1 cellular context compared by ENCODE assay signal in the genomic region with DNA sequence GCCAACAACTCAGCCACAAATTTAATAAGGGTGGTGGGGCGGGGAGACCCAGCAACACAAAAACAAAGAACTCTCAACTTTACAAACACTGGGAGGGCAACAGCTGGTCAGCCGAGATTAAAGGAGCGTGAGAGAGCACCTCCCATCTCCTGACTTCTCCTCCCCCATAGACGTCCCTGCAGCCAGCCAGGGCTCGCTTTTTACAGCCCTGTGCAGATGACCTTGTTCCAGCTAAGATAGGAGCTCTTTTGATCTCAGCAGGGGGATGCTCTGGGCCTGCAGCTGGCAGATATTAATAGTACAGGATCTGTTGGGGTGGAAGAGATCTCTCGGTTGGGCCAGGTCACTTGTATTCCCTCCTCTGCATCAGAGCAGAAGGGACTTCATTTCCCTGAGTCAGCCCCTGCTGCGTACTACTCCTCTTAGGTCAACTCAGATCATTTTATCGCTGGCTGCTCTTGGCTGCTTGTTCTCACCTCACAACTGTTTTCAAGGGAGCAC.
A peak's percentile ranks its signal among the peaks of the same experiment; 100 is the strongest.
TF ChIP-seq lines count a peak whose summit lies in the region.

No MANE protein-coding gene starts in this region.

TF ChIP-seq in K562, 482 proteins besides CTCF, POLR2A, EP300 and RAD21 (continued from another document and continues in another):
- TF ChIP-seq, protein P1, sequence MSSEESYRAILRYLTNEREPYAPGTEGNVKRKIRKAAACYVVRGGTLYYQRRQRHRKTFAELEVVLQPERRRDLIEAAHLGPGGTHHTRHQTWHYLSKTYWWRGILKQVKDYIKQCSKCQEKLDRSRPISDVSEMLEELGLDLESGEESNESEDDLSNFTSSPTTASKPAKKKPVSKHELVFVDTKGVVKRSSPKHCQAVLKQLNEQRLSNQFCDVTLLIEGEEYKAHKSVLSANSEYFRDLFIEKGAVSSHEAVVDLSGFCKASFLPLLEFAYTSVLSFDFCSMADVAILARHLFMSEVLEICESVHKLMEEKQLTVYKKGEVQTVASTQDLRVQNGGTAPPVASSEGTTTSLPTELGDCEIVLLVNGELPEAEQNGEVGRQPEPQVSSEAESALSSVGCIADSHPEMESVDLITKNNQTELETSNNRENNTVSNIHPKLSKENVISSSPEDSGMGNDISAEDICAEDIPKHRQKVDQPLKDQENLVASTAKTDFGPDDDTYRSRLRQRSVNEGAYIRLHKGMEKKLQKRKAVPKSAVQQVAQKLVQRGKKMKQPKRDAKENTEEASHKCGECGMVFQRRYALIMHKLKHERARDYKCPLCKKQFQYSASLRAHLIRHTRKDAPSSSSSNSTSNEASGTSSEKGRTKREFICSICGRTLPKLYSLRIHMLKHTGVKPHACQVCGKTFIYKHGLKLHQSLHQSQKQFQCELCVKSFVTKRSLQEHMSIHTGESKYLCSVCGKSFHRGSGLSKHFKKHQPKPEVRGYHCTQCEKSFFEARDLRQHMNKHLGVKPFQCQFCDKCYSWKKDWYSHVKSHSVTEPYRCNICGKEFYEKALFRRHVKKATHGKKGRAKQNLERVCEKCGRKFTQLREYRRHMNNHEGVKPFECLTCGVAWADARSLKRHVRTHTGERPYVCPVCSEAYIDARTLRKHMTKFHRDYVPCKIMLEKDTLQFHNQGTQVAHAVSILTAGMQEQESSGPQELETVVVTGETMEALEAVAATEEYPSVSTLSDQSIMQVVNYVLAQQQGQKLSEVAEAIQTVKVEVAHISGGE (CRISPR knock-in tag; IDR thresholded peaks at IDR 0.05) = peak in 1 of 3 experiments; percentile 52; a peak in 1 of 6 replicates
- no peak; the same call in 1 of the 2 replicates for TF ChIP-seq GABPA (tag; conservative IDR thresholded peaks at IDR 0.05; ENCODE audit: low read depth)
- no peak for TF ChIP-seq CCAR2 (IDR thresholded peaks at IDR 0.05; ENCODE audit: low read depth, low read length)
- no peak for TF ChIP-seq ILF3 (IDR thresholded peaks at IDR 0.05; ENCODE audit: borderline replicate concordance)
- TF ChIP-seq CEBPG (CRISPR knock-in tag; IDR thresholded peaks at IDR 0.05) = no peak
- TF ChIP-seq CEBPG (tag; conservative IDR thresholded peaks at IDR 0.05 in 1 of 2, IDR thresholded peaks at IDR 0.05 in 1 of 2) = no peak
- TF ChIP-seq, protein P2, sequence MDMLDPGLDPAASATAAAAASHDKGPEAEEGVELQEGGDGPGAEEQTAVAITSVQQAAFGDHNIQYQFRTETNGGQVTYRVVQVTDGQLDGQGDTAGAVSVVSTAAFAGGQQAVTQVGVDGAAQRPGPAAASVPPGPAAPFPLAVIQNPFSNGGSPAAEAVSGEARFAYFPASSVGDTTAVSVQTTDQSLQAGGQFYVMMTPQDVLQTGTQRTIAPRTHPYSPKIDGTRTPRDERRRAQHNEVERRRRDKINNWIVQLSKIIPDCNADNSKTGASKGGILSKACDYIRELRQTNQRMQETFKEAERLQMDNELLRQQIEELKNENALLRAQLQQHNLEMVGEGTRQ (CRISPR knock-in tag; IDR thresholded peaks at IDR 0.05) = no peak
- peak; percentile 90 to 93 for TF ChIP-seq TRIM24 (IDR thresholded peaks at IDR 0.05)
- TF ChIP-seq CBFA2T2 (conservative IDR thresholded peaks at IDR 0.05) = peak; percentile 97
- TF ChIP-seq, protein P3, sequence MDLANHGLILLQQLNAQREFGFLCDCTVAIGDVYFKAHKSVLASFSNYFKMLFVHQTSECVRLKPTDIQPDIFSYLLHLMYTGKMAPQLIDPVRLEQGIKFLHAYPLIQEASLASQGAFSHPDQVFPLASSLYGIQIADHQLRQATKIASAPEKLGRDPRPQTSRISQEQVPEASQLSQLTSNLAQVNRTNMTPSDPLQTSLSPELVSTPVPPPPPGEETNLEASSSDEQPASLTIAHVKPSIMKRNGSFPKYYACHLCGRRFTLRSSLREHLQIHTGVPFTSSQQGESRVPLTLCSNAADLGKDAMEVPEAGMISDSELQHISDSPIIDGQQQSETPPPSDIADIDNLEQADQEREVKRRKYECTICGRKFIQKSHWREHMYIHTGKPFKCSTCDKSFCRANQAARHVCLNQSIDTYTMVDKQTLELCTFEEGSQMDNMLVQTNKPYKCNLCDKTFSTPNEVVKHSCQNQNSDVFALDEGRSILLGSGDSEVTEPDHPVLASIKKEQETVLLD (IDR thresholded peaks at IDR 0.05) = no peak
- peak; percentile 42; the same call in 1 of the 2 replicates for TF ChIP-seq KLF13 (tag; IDR thresholded peaks at IDR 0.05; ENCODE audit: borderline replicate concordance, low read depth)
- TF ChIP-seq SMC3 (conservative IDR thresholded peaks at IDR 0.05; ENCODE audit: insufficient read depth, low read depth, low read length) = no peak
- TF ChIP-seq, protein P4, sequence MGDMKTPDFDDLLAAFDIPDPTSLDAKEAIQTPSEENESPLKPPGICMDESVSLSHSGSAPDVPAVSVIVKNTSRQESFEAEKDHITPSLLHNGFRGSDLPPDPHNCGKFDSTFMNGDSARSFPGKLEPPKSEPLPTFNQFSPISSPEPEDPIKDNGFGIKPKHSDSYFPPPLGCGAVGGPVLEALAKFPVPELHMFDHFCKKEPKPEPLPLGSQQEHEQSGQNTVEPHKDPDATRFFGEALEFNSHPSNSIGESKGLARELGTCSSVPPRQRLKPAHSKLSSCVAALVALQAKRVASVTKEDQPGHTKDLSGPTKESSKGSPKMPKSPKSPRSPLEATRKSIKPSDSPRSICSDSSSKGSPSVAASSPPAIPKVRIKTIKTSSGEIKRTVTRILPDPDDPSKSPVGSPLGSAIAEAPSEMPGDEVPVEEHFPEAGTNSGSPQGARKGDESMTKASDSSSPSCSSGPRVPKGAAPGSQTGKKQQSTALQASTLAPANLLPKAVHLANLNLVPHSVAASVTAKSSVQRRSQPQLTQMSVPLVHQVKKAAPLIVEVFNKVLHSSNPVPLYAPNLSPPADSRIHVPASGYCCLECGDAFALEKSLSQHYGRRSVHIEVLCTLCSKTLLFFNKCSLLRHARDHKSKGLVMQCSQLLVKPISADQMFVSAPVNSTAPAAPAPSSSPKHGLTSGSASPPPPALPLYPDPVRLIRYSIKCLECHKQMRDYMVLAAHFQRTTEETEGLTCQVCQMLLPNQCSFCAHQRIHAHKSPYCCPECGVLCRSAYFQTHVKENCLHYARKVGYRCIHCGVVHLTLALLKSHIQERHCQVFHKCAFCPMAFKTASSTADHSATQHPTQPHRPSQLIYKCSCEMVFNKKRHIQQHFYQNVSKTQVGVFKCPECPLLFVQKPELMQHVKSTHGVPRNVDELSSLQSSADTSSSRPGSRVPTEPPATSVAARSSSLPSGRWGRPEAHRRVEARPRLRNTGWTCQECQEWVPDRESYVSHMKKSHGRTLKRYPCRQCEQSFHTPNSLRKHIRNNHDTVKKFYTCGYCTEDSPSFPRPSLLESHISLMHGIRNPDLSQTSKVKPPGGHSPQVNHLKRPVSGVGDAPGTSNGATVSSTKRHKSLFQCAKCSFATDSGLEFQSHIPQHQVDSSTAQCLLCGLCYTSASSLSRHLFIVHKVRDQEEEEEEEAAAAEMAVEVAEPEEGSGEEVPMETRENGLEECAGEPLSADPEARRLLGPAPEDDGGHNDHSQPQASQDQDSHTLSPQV (IDR thresholded peaks at IDR 0.05) = no peak; the same call in 1 of the 2 replicates
- TF ChIP-seq, protein P5, sequence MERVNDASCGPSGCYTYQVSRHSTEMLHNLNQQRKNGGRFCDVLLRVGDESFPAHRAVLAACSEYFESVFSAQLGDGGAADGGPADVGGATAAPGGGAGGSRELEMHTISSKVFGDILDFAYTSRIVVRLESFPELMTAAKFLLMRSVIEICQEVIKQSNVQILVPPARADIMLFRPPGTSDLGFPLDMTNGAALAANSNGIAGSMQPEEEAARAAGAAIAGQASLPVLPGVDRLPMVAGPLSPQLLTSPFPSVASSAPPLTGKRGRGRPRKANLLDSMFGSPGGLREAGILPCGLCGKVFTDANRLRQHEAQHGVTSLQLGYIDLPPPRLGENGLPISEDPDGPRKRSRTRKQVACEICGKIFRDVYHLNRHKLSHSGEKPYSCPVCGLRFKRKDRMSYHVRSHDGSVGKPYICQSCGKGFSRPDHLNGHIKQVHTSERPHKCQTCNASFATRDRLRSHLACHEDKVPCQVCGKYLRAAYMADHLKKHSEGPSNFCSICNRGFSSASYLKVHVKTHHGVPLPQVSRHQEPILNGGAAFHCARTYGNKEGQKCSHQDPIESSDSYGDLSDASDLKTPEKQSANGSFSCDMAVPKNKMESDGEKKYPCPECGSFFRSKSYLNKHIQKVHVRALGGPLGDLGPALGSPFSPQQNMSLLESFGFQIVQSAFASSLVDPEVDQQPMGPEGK (CRISPR knock-in tag; IDR thresholded peaks at IDR 0.05; ENCODE audit: borderline replicate concordance) = no peak
- TF ChIP-seq, protein P6, sequence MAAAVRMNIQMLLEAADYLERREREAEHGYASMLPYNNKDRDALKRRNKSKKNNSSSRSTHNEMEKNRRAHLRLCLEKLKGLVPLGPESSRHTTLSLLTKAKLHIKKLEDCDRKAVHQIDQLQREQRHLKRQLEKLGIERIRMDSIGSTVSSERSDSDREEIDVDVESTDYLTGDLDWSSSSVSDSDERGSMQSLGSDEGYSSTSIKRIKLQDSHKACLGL (CRISPR knock-in tag; IDR thresholded peaks at IDR 0.05; ENCODE audit: borderline replicate concordance, poor library complexity, severe bottlenecking) = no peak
- TF ChIP-seq MIER1 (IDR thresholded peaks at IDR 0.05; ENCODE audit: low read depth) = no peak
- TF ChIP-seq, protein P7, sequence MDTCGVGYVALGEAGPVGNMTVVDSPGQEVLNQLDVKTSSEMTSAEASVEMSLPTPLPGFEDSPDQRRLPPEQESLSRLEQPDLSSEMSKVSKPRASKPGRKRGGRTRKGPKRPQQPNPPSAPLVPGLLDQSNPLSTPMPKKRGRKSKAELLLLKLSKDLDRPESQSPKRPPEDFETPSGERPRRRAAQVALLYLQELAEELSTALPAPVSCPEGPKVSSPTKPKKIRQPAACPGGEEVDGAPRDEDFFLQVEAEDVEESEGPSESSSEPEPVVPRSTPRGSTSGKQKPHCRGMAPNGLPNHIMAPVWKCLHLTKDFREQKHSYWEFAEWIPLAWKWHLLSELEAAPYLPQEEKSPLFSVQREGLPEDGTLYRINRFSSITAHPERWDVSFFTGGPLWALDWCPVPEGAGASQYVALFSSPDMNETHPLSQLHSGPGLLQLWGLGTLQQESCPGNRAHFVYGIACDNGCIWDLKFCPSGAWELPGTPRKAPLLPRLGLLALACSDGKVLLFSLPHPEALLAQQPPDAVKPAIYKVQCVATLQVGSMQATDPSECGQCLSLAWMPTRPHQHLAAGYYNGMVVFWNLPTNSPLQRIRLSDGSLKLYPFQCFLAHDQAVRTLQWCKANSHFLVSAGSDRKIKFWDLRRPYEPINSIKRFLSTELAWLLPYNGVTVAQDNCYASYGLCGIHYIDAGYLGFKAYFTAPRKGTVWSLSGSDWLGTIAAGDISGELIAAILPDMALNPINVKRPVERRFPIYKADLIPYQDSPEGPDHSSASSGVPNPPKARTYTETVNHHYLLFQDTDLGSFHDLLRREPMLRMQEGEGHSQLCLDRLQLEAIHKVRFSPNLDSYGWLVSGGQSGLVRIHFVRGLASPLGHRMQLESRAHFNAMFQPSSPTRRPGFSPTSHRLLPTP (IDR thresholded peaks at IDR 0.05; ENCODE audit: borderline replicate concordance, extremely low read depth, insufficient read length) = no peak
- TF ChIP-seq TCF7 (IDR thresholded peaks at IDR 0.05; ENCODE audit: borderline replicate concordance) = peak; percentile 100
- TF ChIP-seq CHD4 (IDR thresholded peaks at IDR 0.05; ENCODE audit: insufficient read depth, insufficient replicate concordance, low read depth, low read length, poor library complexity, severe bottlenecking) = no peak
- TF ChIP-seq, protein P8, sequence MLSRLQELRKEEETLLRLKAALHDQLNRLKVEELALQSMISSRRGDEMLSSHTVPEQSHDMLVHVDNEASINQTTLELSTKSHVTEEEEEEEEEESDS (CRISPR knock-in tag; IDR thresholded peaks at IDR 0.05) = no peak
- no peak for TF ChIP-seq NCOA6 (IDR thresholded peaks at IDR 0.05)
- no peak for TF ChIP-seq LARP7 (IDR thresholded peaks at IDR 0.05)
- TF ChIP-seq ZNF232 (CRISPR knock-in tag; IDR thresholded peaks at IDR 0.05) = no peak
- TF ChIP-seq, protein P9, sequence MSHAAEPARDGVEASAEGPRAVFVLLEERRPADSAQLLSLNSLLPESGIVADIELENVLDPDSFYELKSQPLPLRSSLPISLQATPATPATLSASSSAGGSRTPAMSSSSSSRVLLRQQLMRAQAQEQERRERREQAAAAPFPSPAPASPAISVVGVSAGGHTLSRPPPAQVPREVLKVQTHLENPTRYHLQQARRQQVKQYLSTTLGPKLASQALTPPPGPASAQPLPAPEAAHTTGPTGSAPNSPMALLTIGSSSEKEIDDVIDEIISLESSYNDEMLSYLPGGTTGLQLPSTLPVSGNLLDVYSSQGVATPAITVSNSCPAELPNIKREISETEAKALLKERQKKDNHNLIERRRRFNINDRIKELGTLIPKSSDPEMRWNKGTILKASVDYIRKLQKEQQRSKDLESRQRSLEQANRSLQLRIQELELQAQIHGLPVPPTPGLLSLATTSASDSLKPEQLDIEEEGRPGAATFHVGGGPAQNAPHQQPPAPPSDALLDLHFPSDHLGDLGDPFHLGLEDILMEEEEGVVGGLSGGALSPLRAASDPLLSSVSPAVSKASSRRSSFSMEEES (CRISPR knock-in tag; IDR thresholded peaks at IDR 0.05) = no peak
- TF ChIP-seq MCM3 (IDR thresholded peaks at IDR 0.05) = no peak
- peak; percentile 94 for TF ChIP-seq SMARCA4 (IDR thresholded peaks at IDR 0.05)
- TF ChIP-seq ELF4 (CRISPR knock-in tag; IDR thresholded peaks at IDR 0.05) = peak; percentile 55; the same call in 1 of the 2 replicates
- TF ChIP-seq, protein P10, sequence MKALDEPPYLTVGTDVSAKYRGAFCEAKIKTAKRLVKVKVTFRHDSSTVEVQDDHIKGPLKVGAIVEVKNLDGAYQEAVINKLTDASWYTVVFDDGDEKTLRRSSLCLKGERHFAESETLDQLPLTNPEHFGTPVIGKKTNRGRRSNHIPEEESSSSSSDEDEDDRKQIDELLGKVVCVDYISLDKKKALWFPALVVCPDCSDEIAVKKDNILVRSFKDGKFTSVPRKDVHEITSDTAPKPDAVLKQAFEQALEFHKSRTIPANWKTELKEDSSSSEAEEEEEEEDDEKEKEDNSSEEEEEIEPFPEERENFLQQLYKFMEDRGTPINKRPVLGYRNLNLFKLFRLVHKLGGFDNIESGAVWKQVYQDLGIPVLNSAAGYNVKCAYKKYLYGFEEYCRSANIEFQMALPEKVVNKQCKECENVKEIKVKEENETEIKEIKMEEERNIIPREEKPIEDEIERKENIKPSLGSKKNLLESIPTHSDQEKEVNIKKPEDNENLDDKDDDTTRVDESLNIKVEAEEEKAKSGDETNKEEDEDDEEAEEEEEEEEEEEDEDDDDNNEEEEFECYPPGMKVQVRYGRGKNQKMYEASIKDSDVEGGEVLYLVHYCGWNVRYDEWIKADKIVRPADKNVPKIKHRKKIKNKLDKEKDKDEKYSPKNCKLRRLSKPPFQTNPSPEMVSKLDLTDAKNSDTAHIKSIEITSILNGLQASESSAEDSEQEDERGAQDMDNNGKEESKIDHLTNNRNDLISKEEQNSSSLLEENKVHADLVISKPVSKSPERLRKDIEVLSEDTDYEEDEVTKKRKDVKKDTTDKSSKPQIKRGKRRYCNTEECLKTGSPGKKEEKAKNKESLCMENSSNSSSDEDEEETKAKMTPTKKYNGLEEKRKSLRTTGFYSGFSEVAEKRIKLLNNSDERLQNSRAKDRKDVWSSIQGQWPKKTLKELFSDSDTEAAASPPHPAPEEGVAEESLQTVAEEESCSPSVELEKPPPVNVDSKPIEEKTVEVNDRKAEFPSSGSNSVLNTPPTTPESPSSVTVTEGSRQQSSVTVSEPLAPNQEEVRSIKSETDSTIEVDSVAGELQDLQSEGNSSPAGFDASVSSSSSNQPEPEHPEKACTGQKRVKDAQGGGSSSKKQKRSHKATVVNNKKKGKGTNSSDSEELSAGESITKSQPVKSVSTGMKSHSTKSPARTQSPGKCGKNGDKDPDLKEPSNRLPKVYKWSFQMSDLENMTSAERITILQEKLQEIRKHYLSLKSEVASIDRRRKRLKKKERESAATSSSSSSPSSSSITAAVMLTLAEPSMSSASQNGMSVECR (CRISPR knock-in tag; IDR thresholded peaks at IDR 0.05) = no peak
